ENCODE assay signal across 15 cellular contexts in the genomic region with DNA sequence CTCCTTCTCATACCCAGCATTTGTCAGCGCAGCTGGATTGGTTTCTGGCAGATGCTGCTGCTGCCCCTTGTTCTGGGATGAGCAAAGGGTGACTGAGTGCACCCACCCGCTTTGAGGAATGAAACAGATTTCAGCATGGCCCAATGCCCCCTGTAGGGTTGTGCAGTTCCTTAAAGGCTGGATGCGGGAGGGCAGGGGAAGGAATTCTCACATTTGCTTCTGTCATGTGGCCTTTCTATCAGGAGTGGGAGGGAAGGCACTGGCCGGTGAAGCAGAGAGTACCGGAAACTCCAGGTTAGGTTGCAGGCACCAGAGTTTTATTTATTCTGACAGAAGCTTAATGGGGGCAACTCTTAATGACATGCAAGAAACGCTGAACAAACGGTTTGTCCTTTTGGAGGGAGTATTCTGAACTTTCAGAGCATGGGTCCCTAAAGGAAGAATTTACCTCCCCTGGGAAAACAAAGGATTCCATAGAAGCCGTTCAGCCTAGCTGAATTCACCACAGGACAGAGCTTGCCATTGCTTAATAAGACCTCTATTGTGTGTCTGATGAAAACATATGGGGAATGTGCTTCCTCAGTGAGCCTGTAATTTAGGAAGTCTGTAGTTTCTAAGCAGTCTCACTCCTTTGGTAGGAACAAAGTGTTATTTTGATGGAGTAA. TPM values are rescaled to one million over a fixed set of nuclear protein-coding genes. Genes with fewer than 3 reads are reported as not detected.
A peak's percentile ranks its signal among the peaks of the same experiment; 100 is the strongest.
DNase-seq lines count a peak whose midpoint lies in the region; ATAC-seq and TF ChIP-seq lines count a peak whose summit lies in the region.
"Had no signal": no experiment of that assay in that cellular context is flagged by ENCODE, and none has a peak within 500 bp of the region (broad histone marks: within the 10 kb centered on the region; RNA-seq: fewer than 3 reads in every experiment).

No MANE protein-coding gene starts in this region.

- in situ Hi-C loops in GM13976 (cut with MboI; ENCODE audit: low sequenced_read_pairs, unreplicated experiment): no loop called here

- peaks cover 13% of the 10 kb centered on the region for H3K4me1 Mint-ChIP-seq in MCF 10A (ENCODE audit: insufficient read depth, unreplicated experiment)

- CTCF ChIA-PET in MCF 10A (lab: Yijun Ruan, JAX): interaction anchor here (0.9 to 2.2 kb wide), 2 partner anchors 8 to 194 kb away, joined by 3 to 10 read pairs; no protein-coding TSS in a partner anchor

- no TSS peak for BruUV-seq in MCF 10A (replicated peaks; lab: Mats Ljungman, UMichigan)

- H3K27me3 ChIP-seq in breast epithelium: no peaks in the 10 kb centered on the region
- H3K27me3 ChIP-seq in gastroesophageal sphincter: no peaks in the 10 kb centered on the region
- H3K27me3 ChIP-seq in ovary: no peaks in the 10 kb centered on the region
- no peaks in the 10 kb centered on the region for H3K27me3 ChIP-seq in aorta (ENCODE audit: control insufficient read depth in 1 of 2, insufficient read depth in 2 of 2, low read length in 1 of 2)

- no peak for DNase-seq in breast epithelium (ENCODE audit: low spot score in 2 of 2)
- DNase-seq in MCF 10A (ENCODE audit: unreplicated experiment): no peak
- no peak for DNase-seq in ovary
- no peak for DNase-seq in aorta
- no peak for DNase-seq in GM13976 (ENCODE audit: low spot score)
- DNase-seq: 8988T; activated CD8-positive, alpha-beta memory T cell treated with anti-CD3 and anti-CD28 coated beads, Interleukin-2, amount 50 U/mL, for 4 hours; activated naive CD8-positive, alpha-beta T cell treated with anti-CD3 and anti-CD28 coated beads, Interleukin-2, amount 10 ng/mL, durations not matched to agents 7 days and 5 days; effector CD8-positive, alpha-beta T cell; NCI-H345; SHP77 had no signal

- POLR2A ChIA-PET in MCF 10A (lab: Yijun Ruan, JAX): no interaction called here

- H3K9me3 Mint-ChIP-seq in MCF 10A (ENCODE audit: unreplicated experiment): no peaks in the 10 kb centered on the region
- H3K9me3 Mint-ChIP-seq: activated naive CD8-positive, alpha-beta T cell treated with anti-CD3 and anti-CD28 coated beads, Interleukin-2, amount 10 ng/mL, durations not matched to agents 7 days and 5 days had no signal

- WGBS in gastroesophageal sphincter (ENCODE audit: low coverage in 1 of 2), 2 donors: 80% methylated on average over 1 to 2 of the region's 8 CpGs
- 9 to 23% (median 20%) methylated on average over 8 of the region's 8 CpGs for WGBS in ovary, 3 donors
- 51 to 54% methylated on average over 8 of the region's 8 CpGs for WGBS in aorta, 2 donors

- H3K4me1 ChIP-seq in breast epithelium (peaks cover 7 to 23% of the 10 kb centered on the region in 2 donors), gastroesophageal sphincter (peaks cover 0 to 59% (median 32%) of the 10 kb centered on the region in 3 donors), ovary (ENCODE audit: insufficient read depth) (peaks cover 37% of the 10 kb centered on the region), aorta (ENCODE audit: control insufficient read depth in 1 of 2, insufficient read depth in 2 of 2, low read length in 2 of 2) (peaks cover 4 to 11% of the 10 kb centered on the region in 2 donors)

- intact Hi-C loops in breast epithelium (cut with DNase I; ENCODE audit: low total_unique reads) (no loop called here), MCF 10A (cut with micrococcal nuclease) (no loop called here), ovary (cut with DNase I) (no loop called here), aorta (cut with DNase I) (loop anchor here in 1 of 2 donors (5.0 kb wide), 1 partner anchor 71 kb away; no protein-coding TSS in a partner anchor)

- H3K36me3 Mint-ChIP-seq in MCF 10A (ENCODE audit: insufficient read depth, unreplicated experiment): no peaks in the 10 kb centered on the region

- no peak overlapping the region for H3K4me3 ChIP-seq in breast epithelium
- no peak overlapping the region for H3K4me3 ChIP-seq in gastroesophageal sphincter
- H3K4me3 ChIP-seq in ovary: no peak overlapping the region
- H3K4me3 ChIP-seq in aorta (ENCODE audit: low read length in 2 of 2): no peak overlapping the region

- TF ChIP-seq EP300 in gastroesophageal sphincter (IDR thresholded peaks at IDR 0.05): no peak
- TF ChIP-seq EP300 in ovary (IDR thresholded peaks at IDR 0.05): no peak

- ATAC-seq in gastroesophageal sphincter (peak; percentile 38), aorta (ENCODE audit: low FRiP score) (no peak), HG03097 (IDR thresholded peaks at IDR 0.05; ENCODE audit: low FRiP score, unreplicated experiment) (no peak), HG03175 (IDR thresholded peaks at IDR 0.05; ENCODE audit: unreplicated experiment) (no peak)

- no peak overlapping the region for H3K27ac Mint-ChIP-seq in MCF 10A (ENCODE audit: low read depth, unreplicated experiment)
- H3K27ac Mint-ChIP-seq: activated naive CD8-positive, alpha-beta T cell treated with anti-CD3 and anti-CD28 coated beads, Interleukin-2, amount 10 ng/mL, durations not matched to agents 7 days and 5 days had no signal

- H3K9me3 ChIP-seq in breast epithelium (no peaks in the 10 kb centered on the region), gastroesophageal sphincter (no peaks in the 10 kb centered on the region), ovary (no peaks in the 10 kb centered on the region), aorta (ENCODE audit: control insufficient read depth, low read length) (no peaks in the 10 kb centered on the region)

- H3K27ac ChIP-seq in breast epithelium: peak overlapping the region; percentile 71 to 89
- peak overlapping the region in 3 of 4 donors; percentile 40 to 73 (median 68) for H3K27ac ChIP-seq in gastroesophageal sphincter
- H3K27ac ChIP-seq in ovary: peak overlapping the region; percentile 57 to 72
- peak overlapping the region; percentile 46 to 59 for H3K27ac ChIP-seq in aorta (ENCODE audit: low read depth in 1 of 2, low read length in 2 of 2)

- H3K4me3 Mint-ChIP-seq in MCF 10A (ENCODE audit: unreplicated experiment): no peak overlapping the region
- H3K4me3 Mint-ChIP-seq: activated naive CD8-positive, alpha-beta T cell treated with anti-CD3 and anti-CD28 coated beads, Interleukin-2, amount 10 ng/mL, durations not matched to agents 7 days and 5 days had no signal

- no peaks in the 10 kb centered on the region for H3K36me3 ChIP-seq in breast epithelium
- no peaks in the 10 kb centered on the region for H3K36me3 ChIP-seq in gastroesophageal sphincter
- no peaks in the 10 kb centered on the region for H3K36me3 ChIP-seq in ovary
- no peaks in the 10 kb centered on the region for H3K36me3 ChIP-seq in aorta (ENCODE audit: control insufficient read depth in 1 of 2, insufficient read depth in 2 of 2, low read length in 1 of 2)

- TF ChIP-seq POLR2A in breast epithelium (IDR thresholded peaks at IDR 0.05) (no peak), gastroesophageal sphincter (IDR thresholded peaks at IDR 0.05) (no peak), ovary (IDR thresholded peaks at IDR 0.05) (no peak)

- no peaks in the 10 kb centered on the region for H3K27me3 Mint-ChIP-seq in MCF 10A (ENCODE audit: insufficient read depth, unreplicated experiment)
- H3K27me3 Mint-ChIP-seq: activated naive CD8-positive, alpha-beta T cell treated with anti-CD3 and anti-CD28 coated beads, Interleukin-2, amount 10 ng/mL, durations not matched to agents 7 days and 5 days had no signal

- no peak for TF ChIP-seq CTCF in breast epithelium (IDR thresholded peaks at IDR 0.05)
- TF ChIP-seq CTCF in MCF 10A (IDR thresholded peaks at IDR 0.05; ENCODE audit: unreplicated experiment): no peak
- no peak for TF ChIP-seq CTCF in gastroesophageal sphincter (IDR thresholded peaks at IDR 0.05)
- no peak for TF ChIP-seq CTCF in ovary (IDR thresholded peaks at IDR 0.05)
- no peak for TF ChIP-seq CTCF in GM13976 (IDR thresholded peaks at IDR 0.05; ENCODE audit: borderline replicate concordance, control extremely low read depth, extremely low read depth, insufficient read depth, missing control alignments)

RNA-seq across cellular contexts. Expression of gene EQTN, which starts 44.1 kb away (rescaled TPM):
- total RNA-seq in breast epithelium (under 1 TPM in 2 of 3 donors, not detected in 1; 0.73 to 0.98 TPM), MCF 10A (2022) (not detected in 2 replicates), gastroesophageal sphincter (1 to 10 TPM in 1 of 4 donors, not detected in 3; 1.2 TPM), ovary (1 to 10 TPM in 3 of 7 donors, under 1 TPM in 4; 0.23 to 2.3 (median 0.95) TPM), aorta (under 1 TPM; 0.58 to 0.78 TPM)
- polyA plus RNA-seq in ovary (1 to 10 TPM in 1 of 2 donors, not detected in 1; 1.0 TPM), aorta (under 1 TPM in 1 of 2 donors, not detected in 1; 0.59 TPM)
- total RNA-seq: activated naive CD8-positive, alpha-beta T cell treated with anti-CD3 and anti-CD28 coated beads, Interleukin-2, amount 10 ng/mL, durations not matched to agents 7 days and 5 days; pulmonary artery endothelial cell had no signal
